Comparison of ENCODE assay signal across 8 cellular contexts in genomic region chr12:130026608-130027176, GRCh38.
DNase-seq lines count a peak whose midpoint lies in the region; ATAC-seq and TF ChIP-seq lines count a peak whose summit lies in the region.

No MANE protein-coding gene starts in this region.

- TF ChIP-seq POLR2A in upper lobe of left lung (IDR thresholded peaks at IDR 0.05): no peak

- no peak for TF ChIP-seq EP300 in upper lobe of left lung (IDR thresholded peaks at IDR 0.05)

- no peaks in the 10 kb centered on the region for H3K36me3 ChIP-seq in upper lobe of left lung

- peak; percentile 80 for TF ChIP-seq CTCF in epithelial cell of proximal tubule (conservative IDR thresholded peaks at IDR 0.05; ENCODE audit: low read depth, low read length)
- peak in 3 of 6 experiments; percentile 13 to 37 (median 28) for TF ChIP-seq CTCF in upper lobe of left lung (IDR thresholded peaks at IDR 0.05)

- DNase-seq in DMS53 treated with DMSO at 0.1 percent for 48 hours (lab: John Stamatoyannopoulos, UW; ENCODE audit: unreplicated experiment) (peak; percentile 44), SHP77 (lab: John Stamatoyannopoulos, UW) (peak; percentile 41 to 45), epithelial cell of proximal tubule (ENCODE audit: low read depth) (no peak), upper lobe of left lung (no peak)
- DNase-seq in stimulated activated CD4-positive, alpha-beta T cell treated with anti-CD3 and anti-CD28 coated beads, Interleukin-12 subunit alpha, Interleukin-12 subunit beta, amount 100 ng/mL, for 4 hours: peak; percentile 27

- ATAC-seq in HG02678 (IDR thresholded peaks at IDR 0.05; ENCODE audit: unreplicated experiment) (peak; percentile 45), upper lobe of left lung (ENCODE audit: low FRiP score in 2 of 2) (no peak), HG03280 (IDR thresholded peaks at IDR 0.05; ENCODE audit: unreplicated experiment) (no peak), GM21423 (IDR thresholded peaks at IDR 0.05; ENCODE audit: unreplicated experiment) (no peak)

- no peak overlapping the region for H3K27ac ChIP-seq in upper lobe of left lung

- H3K9me3 ChIP-seq in upper lobe of left lung: no peaks in the 10 kb centered on the region

- H3K4me3 ChIP-seq in epithelial cell of proximal tubule (ENCODE audit: low read depth, low read length) (no peak overlapping the region), upper lobe of left lung (no peak overlapping the region)

- no peaks in the 10 kb centered on the region for H3K4me1 ChIP-seq in upper lobe of left lung

- H3K27me3 ChIP-seq in upper lobe of left lung: no peaks in the 10 kb centered on the region

- 54 to 55% methylated on average over 15 of the region's 15 CpGs for WGBS in upper lobe of left lung, 2 donors

Comparison
In these comparisons a context has a peak if more than half of its experiments do, and no peak if none do; other contexts are left out.
1. DNase-seq: peak in DMS53 treated with DMSO at 0.1 percent for 48 hours (single experiment), SHP77 (2 of 2) and stimulated activated CD4-positive, alpha-beta T cell treated with anti-CD3 and anti-CD28 coated beads, Interleukin-12 subunit alpha, Interleukin-12 subunit beta, amount 100 ng/mL, for 4 hours (single experiment); none in epithelial cell of proximal tubule (single experiment) and upper lobe of left lung (0 of 2).